8 cellular contexts compared by ENCODE assay signal in genomic region chr14:76872796-76873432, GRCh38. TPM values are rescaled to one million over a fixed set of nuclear protein-coding genes. Genes with fewer than 3 reads are reported as not detected.
DNase-seq lines count a peak whose midpoint lies in the region; ATAC-seq and TF ChIP-seq lines count a peak whose summit lies in the region.

No MANE protein-coding gene starts in this region.

- H3K4me1 Mint-ChIP-seq in T-helper 2 cell treated with Interferon-gamma antibody and Interleukin-4, amounts not matched to agents 5 μg/mL and 100 μg/mL, for 36 hours (ENCODE audit: low read depth): peaks cover under 1% of the 10 kb centered on the region
- peaks cover 1% of the 10 kb centered on the region in 2 donors for H3K4me1 Mint-ChIP-seq in immature natural killer cell

- peak; percentile 84 for TF ChIP-seq CTCF in astrocyte of the cerebellum (IDR thresholded peaks at IDR 0.05; ENCODE audit: low read depth, low read length, missing control alignments)

- H3K27me3 Mint-ChIP-seq in T-helper 2 cell treated with Interferon-gamma antibody and Interleukin-4, amounts not matched to agents 5 μg/mL and 100 μg/mL, for 36 hours (ENCODE audit: low read depth): no peaks in the 10 kb centered on the region
- peaks cover 2 to 4% (median 3%) of the 10 kb centered on the region in 3 donors for H3K27me3 Mint-ChIP-seq in immature natural killer cell (ENCODE audit: low read depth in 3 of 3)

- in situ Hi-C loops in G401 (cut with HindIII; ENCODE audit: low sequenced_read_pairs): no loop called here
- in situ Hi-C loops in astrocyte of the cerebellum (cut with HindIII; ENCODE audit: low sequenced_read_pairs): no loop called here

- H3K27ac Mint-ChIP-seq in T-helper 2 cell treated with Interferon-gamma antibody and Interleukin-4, amounts not matched to agents 5 μg/mL and 100 μg/mL, for 36 hours: no peak overlapping the region
- H3K27ac Mint-ChIP-seq in immature natural killer cell: no peak overlapping the region

- H3K9me3 Mint-ChIP-seq in T-helper 2 cell treated with Interferon-gamma antibody and Interleukin-4, amounts not matched to agents 5 μg/mL and 100 μg/mL, for 36 hours: peaks cover 4% of the 10 kb centered on the region
- no peaks in the 10 kb centered on the region for H3K9me3 Mint-ChIP-seq in immature natural killer cell

- H3K4me3 Mint-ChIP-seq in T-helper 2 cell treated with Interferon-gamma antibody and Interleukin-4, amounts not matched to agents 5 μg/mL and 100 μg/mL, for 36 hours: no peak overlapping the region
- no peak overlapping the region for H3K4me3 Mint-ChIP-seq in immature natural killer cell

- DNase-seq in G401 (ENCODE audit: low spot score) (peak; percentile 65), Kasumi-1 (lab: John Stamatoyannopoulos, UW) (peak; percentile 63 to 78), astrocyte of the cerebellum (ENCODE audit: low read depth) (peak; percentile 12), immature natural killer cell (peak; percentile 41 to 60 (median 55))
- DNase-seq in T-helper 2 cell treated with Interferon-gamma antibody and Interleukin-4, amounts not matched to agents 5 μg/mL and 100 μg/mL, for 36 hours (ENCODE audit: low spot score): peak; percentile 40
- DNase-seq in stimulated activated CD4-positive, alpha-beta T cell treated with anti-CD3 and anti-CD28 coated beads, Interleukin-1b, Interleukin-23, amount 100 ng/mL, for 1 hour (ENCODE audit: low read depth in 2 of 2): peak; percentile 16 to 51

- H3K4me3 ChIP-seq in astrocyte of the cerebellum (ENCODE audit: low read depth, low read length): no peak overlapping the region

- H3K36me3 Mint-ChIP-seq in T-helper 2 cell treated with Interferon-gamma antibody and Interleukin-4, amounts not matched to agents 5 μg/mL and 100 μg/mL, for 36 hours (ENCODE audit: low read depth): no peaks in the 10 kb centered on the region
- no peaks in the 10 kb centered on the region for H3K36me3 Mint-ChIP-seq in immature natural killer cell

- ATAC-seq in HG03025 (IDR thresholded peaks at IDR 0.05; ENCODE audit: low FRiP score, unreplicated experiment) (no peak), HG03039 (IDR thresholded peaks at IDR 0.05; ENCODE audit: unreplicated experiment) (no peak)

RNA-seq across cellular contexts. Expression of gene LRRC74A, which starts 46.7 kb away (rescaled TPM):
- total RNA-seq in G401 (2014; rRNA removed; shearing (Covaris generic)): not detected in 2 replicates
- not detected for polyA plus RNA-seq in immature natural killer cell

Comparison
In these comparisons a context has a peak if more than half of its experiments do, and no peak if none do; other contexts are left out.
1. DNase-seq: peak in every context shown above with its lines; median percentile 70 in Kasumi-1; 65 in G401; 55 in immature natural killer cell; 40 in T-helper 2 cell treated with Interferon-gamma antibody and Interleukin-4, amounts not matched to agents 5 μg/mL and 100 μg/mL, for 36 hours; 34 in stimulated activated CD4-positive, alpha-beta T cell treated with anti-CD3 and anti-CD28 coated beads, Interleukin-1b, Interleukin-23, amount 100 ng/mL, for 1 hour; 12 in astrocyte of the cerebellum.